In genomic region chr13:79485451-79485850, GRCh38 we compare ENCODE assay signal across 13 cellular contexts. TPM values are rescaled to one million over a fixed set of nuclear protein-coding genes. Genes with fewer than 3 reads are reported as not detected.
A peak's percentile ranks its signal among the peaks of the same experiment; 100 is the strongest.
DNase-seq lines count a peak whose midpoint lies in the region; ATAC-seq, FAIRE-seq and TF ChIP-seq lines count a peak whose summit lies in the region.
"Had no signal": no experiment of that assay in that cellular context is flagged by ENCODE, and none has a peak within 500 bp of the region (broad histone marks: within the 10 kb centered on the region; RNA-seq: fewer than 3 reads in every experiment).

No MANE protein-coding gene starts in this region.

- H3K4ac ChIP-seq in neuronal stem cell (ENCODE audit: low read length), result no peak overlapping the region

- H3K9me3 Mint-ChIP-seq in Caco-2 (ENCODE audit: unreplicated experiment), result no peaks in the 10 kb centered on the region

- H2AK5ac ChIP-seq in neuronal stem cell (ENCODE audit: low read depth, low read length), result no peak overlapping the region

- WGBS in body of pancreas, 2 donors, result 14 to 18% methylated on average over 2 of the region's 2 CpGs
- WGBS in neuronal stem cell (ENCODE audit: extremely low coverage in 2 of 2, insufficient read length in 2 of 2, insufficient replicate concordance in 1 of 2), 2 donors, result no CpG with 5 or more reads among the region's 2 CpGs

- intact Hi-C loops in Caco-2 (cut with micrococcal nuclease; ENCODE audit: unreplicated experiment), result loop anchor here (1.0 to 2.0 kb wide), 3 partner anchors 21 to 79 kb away; partner anchors contain the start of gene RBM26
- intact Hi-C loops in body of pancreas (cut with DNase I), result no loop called here

- no peak overlapping the region for H2BK5ac ChIP-seq in neuronal stem cell (ENCODE audit: low read length)

- ATAC-seq in body of pancreas (no peak), omental fat pad (ENCODE audit: low FRiP score) (no peak)
- ATAC-seq: T-helper 17 cell had no signal

- no peak overlapping the region for H3K18ac ChIP-seq in neuronal stem cell (ENCODE audit: low read length)

- H3K4me3 ChIP-seq in Caco-2 (ENCODE audit: low read depth, low read length) (no peak overlapping the region), body of pancreas (no peak overlapping the region), muscle layer of duodenum (ENCODE audit: low read depth in 1 of 2, low read length in 2 of 2) (no peak overlapping the region), neuronal stem cell (ENCODE audit: low read length in 2 of 2) (no peak overlapping the region)
- H3K4me3 ChIP-seq: mucosa of descending colon, tibial nerve had no signal

- H3K9me3 ChIP-seq in Caco-2 (no peaks in the 10 kb centered on the region), body of pancreas (no peaks in the 10 kb centered on the region), muscle layer of duodenum (ENCODE audit: control insufficient read depth in 1 of 2, low read length in 2 of 2) (no peaks in the 10 kb centered on the region), neuronal stem cell (replicated peaks in 1 of 2; ENCODE audit: control insufficient read depth in 2 of 2, insufficient read depth in 1 of 2, low read depth in 1 of 2, low read length in 2 of 2) (peaks cover 0 to 4% of the 10 kb centered on the region in 2 donors)
- H3K9me3 ChIP-seq: mucosa of descending colon, tibial nerve had no signal

- POLR2A ChIA-PET in Caco-2 (lab: Charles Lee), result interaction anchor here (0.7 to 1.1 kb wide), 3 partner anchors 16 to 80 kb away, joined by 3 to 7 read pairs (median 3); partner anchors contain the start of gene RBM26

- CTCF ChIA-PET in Caco-2 (lab: Charles Lee), result interaction anchor here (1.4 to 1.5 kb wide), 2 partner anchors 56 to 61 kb away, joined by 3 to 12 read pairs; no protein-coding TSS in a partner anchor

- no peak overlapping the region for H3K23ac ChIP-seq in neuronal stem cell (ENCODE audit: low read depth, low read length, poor library complexity)

- TF ChIP-seq POLR2A in H54 (IDR thresholded peaks at IDR 0.05; ENCODE audit: low read depth, low read length), result no peak
- peak in 1 of 3 donors; percentile 10 for TF ChIP-seq POLR2A in body of pancreas (IDR thresholded peaks at IDR 0.05)

- H3K27ac Mint-ChIP-seq in Caco-2 (ENCODE audit: unreplicated experiment), result peak overlapping the region; percentile 76
- H3K27ac Mint-ChIP-seq: T-helper 17 cell had no signal

- no peak overlapping the region for H2BK120ac ChIP-seq in neuronal stem cell (ENCODE audit: low read depth, low read length)

- H3K4me3 Mint-ChIP-seq in Caco-2 (ENCODE audit: unreplicated experiment), result peak overlapping the region; percentile 52
- H3K4me3 Mint-ChIP-seq: T-helper 17 cell had no signal

- peak overlapping the region in 3 of 4 donors; percentile 54 to 85 (median 77) for H3K27ac ChIP-seq in body of pancreas
- peak overlapping the region; percentile 76 for H3K27ac ChIP-seq in muscle layer of duodenum (ENCODE audit: low read length)
- H3K27ac ChIP-seq in neuronal stem cell (replicated peaks; ENCODE audit: low read length), result no peak overlapping the region
- H3K27ac ChIP-seq: tibial nerve had no signal

- no peak overlapping the region for H3K4me2 ChIP-seq in neuronal stem cell (ENCODE audit: insufficient read depth, low read length, poor library complexity, severe bottlenecking)

- H4K8ac ChIP-seq in neuronal stem cell (ENCODE audit: low read depth, low read length), result no peak overlapping the region

- H3K14ac ChIP-seq in neuronal stem cell (ENCODE audit: low read length), result no peak overlapping the region

- peaks cover 3% of the 10 kb centered on the region for H3K79me1 ChIP-seq in neuronal stem cell (ENCODE audit: low read depth, low read length)

- H2AFZ ChIP-seq in neuronal stem cell (ENCODE audit: low read length), result no peak overlapping the region

- peaks cover 15% of the 10 kb centered on the region for H3K36me3 Mint-ChIP-seq in Caco-2 (ENCODE audit: insufficient read depth, unreplicated experiment)

- no peaks in the 10 kb centered on the region for H3K27me3 Mint-ChIP-seq in Caco-2 (ENCODE audit: insufficient read depth, unreplicated experiment)
- H3K27me3 Mint-ChIP-seq: T-helper 17 cell had no signal

- H2BK12ac ChIP-seq in neuronal stem cell (ENCODE audit: low read length), result no peak overlapping the region

- H3K27me3 ChIP-seq in Caco-2 (replicated peaks; ENCODE audit: control insufficient read depth, insufficient read depth, low read length) (no peaks in the 10 kb centered on the region), body of pancreas (no peaks in the 10 kb centered on the region), muscle layer of duodenum (ENCODE audit: low read depth, low read length) (no peaks in the 10 kb centered on the region), neuronal stem cell (ENCODE audit: control insufficient read depth in 3 of 3, insufficient read depth in 3 of 3, low read depth in 1 of 3, low read length in 3 of 3) (peaks cover 0 to 1% (median 0%) of the 10 kb centered on the region in 3 experiments)
- H3K27me3 ChIP-seq: tibial nerve had no signal

- H3K9ac ChIP-seq in neuronal stem cell (ENCODE audit: low read depth, low read length, poor library complexity), result no peak overlapping the region

- DNase-seq in Caco-2 (no peak), H54 (ENCODE audit: insufficient read length, low spot score) (no peak), body of pancreas (no peak), DMS 273 treated with DMSO at 0.1 percent for 48 hours (lab: John Stamatoyannopoulos, UW) (no peak), omental fat pad (ENCODE audit: low spot score) (no peak), neuronal stem cell (ENCODE audit: low spot score) (no peak)
- no peak for DNase-seq in stimulated activated CD4-positive, alpha-beta T cell treated with anti-CD3 and anti-CD28 coated beads, Interleukin-4, amount 100 ng/mL, for 1 hour
- DNase-seq: Karpas-422, T-helper 17 cell had no signal

- H2BK15ac ChIP-seq in neuronal stem cell (ENCODE audit: low read length), result no peak overlapping the region

- BruUV-seq in Caco-2 (replicated peaks; lab: Mats Ljungman, UMichigan), result no TSS peak

- peaks cover 42% of the 10 kb centered on the region for H3K4me1 ChIP-seq in Caco-2
- peaks cover 61% of the 10 kb centered on the region for H3K4me1 ChIP-seq in body of pancreas
- H3K4me1 ChIP-seq in muscle layer of duodenum (ENCODE audit: control insufficient read depth in 1 of 2, insufficient read depth in 2 of 2, low read length in 2 of 2), result peaks cover 0 to 3% of the 10 kb centered on the region in 2 donors
- H3K4me1 ChIP-seq in neuronal stem cell (ENCODE audit: control insufficient read depth in 2 of 2, insufficient read depth in 1 of 2, low read depth in 1 of 2, low read length in 2 of 2), result peaks cover 1 to 2% of the 10 kb centered on the region in 2 donors

- H4K91ac ChIP-seq in neuronal stem cell (ENCODE audit: low read depth, low read length, poor library complexity), result no peak overlapping the region

- FAIRE-seq in H54 (lab: Jason Lieb, UNC), result peak; percentile 30
- FAIRE-seq: endothelial cell of umbilical vein had no signal

- no peaks in the 10 kb centered on the region for H3K36me3 ChIP-seq in Caco-2 (ENCODE audit: control insufficient read depth, insufficient read depth, low read length)
- H3K36me3 ChIP-seq in body of pancreas (replicated peaks in 1 of 2; ENCODE audit: insufficient read depth in 1 of 2, low read depth in 2 of 2), result no peaks in the 10 kb centered on the region
- H3K36me3 ChIP-seq in muscle layer of duodenum (ENCODE audit: control insufficient read depth in 1 of 2, insufficient read depth in 2 of 2, low read length in 2 of 2), result no peaks in the 10 kb centered on the region
- no peaks in the 10 kb centered on the region for H3K36me3 ChIP-seq in neuronal stem cell (replicated peaks in 1 of 2; ENCODE audit: control insufficient read depth in 2 of 2, insufficient read depth in 2 of 2, low read length in 2 of 2)
- H3K36me3 ChIP-seq: tibial nerve had no signal

- H3K4me1 Mint-ChIP-seq in Caco-2 (ENCODE audit: low read depth, unreplicated experiment), result peaks cover 17% of the 10 kb centered on the region

- TF ChIP-seq CTCF in Caco-2 (IDR thresholded peaks at IDR 0.05; ENCODE audit: insufficient read depth in 1 of 2, low read depth in 1 of 2, low read length in 1 of 2, severe bottlenecking in 1 of 2, unreplicated experiment in 1 of 2) (no peak), body of pancreas (IDR thresholded peaks at IDR 0.05) (no peak), omental fat pad (IDR thresholded peaks at IDR 0.05) (no peak)

RNA-seq across cellular contexts. Expression of gene NDFIP2, which starts 4.5 kb away (rescaled TPM):
- total RNA-seq in Caco-2 (2022), result 53.3 and 61.2 TPM in 2 replicates
- total RNA-seq in body of pancreas, result 10 to 100 TPM; 16.8 to 18.9 TPM
- total RNA-seq in omental fat pad, result 10 to 100 TPM; 16.8 to 26.7 (median 20.6) TPM
- 11.0 TPM for polyA plus RNA-seq in neuronal stem cell (2013, experiment 1 of 2)
- polyA plus RNA-seq in neuronal stem cell (2013, experiment 2 of 2), result 11.2 TPM
